ENCODE assay signal across 7 cellular contexts in genomic region chr15:48962662-48963523, GRCh38. TPM values are rescaled to one million over a fixed set of nuclear protein-coding genes. Genes with fewer than 3 reads are reported as not detected.
DNase-seq lines count a peak whose midpoint lies in the region; ATAC-seq and TF ChIP-seq lines count a peak whose summit lies in the region.

No MANE protein-coding gene starts in this region.

- peak overlapping the region; percentile 69 for H3K4me3 ChIP-seq in choroid plexus epithelial cell (ENCODE audit: low read depth, low read length)
- peak overlapping the region; percentile 32 to 46 (median 45) for H3K4me3 ChIP-seq in right lobe of liver

- H3K27ac ChIP-seq in right lobe of liver = no peak overlapping the region

- TF ChIP-seq POLR2A in right lobe of liver (IDR thresholded peaks at IDR 0.05) = no peak

- in situ Hi-C loops in GM13976 (cut with MboI; ENCODE audit: low sequenced_read_pairs, unreplicated experiment) = loop anchor here (25.0 kb wide), 1 partner anchor 601 kb away; no protein-coding TSS in a partner anchor

- ATAC-seq in right lobe of liver (peak; percentile 86 to 93 (median 90)), HG03097 (IDR thresholded peaks at IDR 0.05; ENCODE audit: low FRiP score, unreplicated experiment) (no peak)

- H3K4me1 ChIP-seq in right lobe of liver = peaks cover 0 to 13% (median 4%) of the 10 kb centered on the region in 4 donors

- H3K36me3 ChIP-seq in right lobe of liver = no peaks in the 10 kb centered on the region

- H3K27me3 ChIP-seq in right lobe of liver = peaks cover 0 to 8% of the 10 kb centered on the region in 2 donors

- DNase-seq in GM13976 (ENCODE audit: low spot score) (peak; percentile 32), NCI-H526 treated with DMSO at 0.1 percent for 48 hours (lab: John Stamatoyannopoulos, UW) (peak; percentile 37), choroid plexus epithelial cell (ENCODE audit: low read depth) (peak; percentile 64), right lobe of liver (peak; percentile 50 to 65 (median 61)), superior temporal gyrus (ENCODE audit: extremely low spot score) (peak; percentile 50), cerebellar nuclear complex (lab: John Stamatoyannopoulos, UW) (no peak)

- WGBS in right lobe of liver (ENCODE audit: insufficient coverage, low coverage, low lambda C conversion rate, missing lambda C conversion rate) = 0% methylated on average over 18 of the region's 54 CpGs

- intact Hi-C loops in right lobe of liver (cut with DNase I) = no loop called here

- TF ChIP-seq CTCF in GM13976 (IDR thresholded peaks at IDR 0.05; ENCODE audit: borderline replicate concordance, control extremely low read depth, extremely low read depth, insufficient read depth, missing control alignments) (no peak), choroid plexus epithelial cell (conservative IDR thresholded peaks at IDR 0.05; ENCODE audit: low read depth, low read length) (no peak), right lobe of liver (IDR thresholded peaks at IDR 0.05) (no peak)

- no peaks in the 10 kb centered on the region for H3K9me3 ChIP-seq in right lobe of liver

RNA-seq across cellular contexts. Expression of gene SHC4, which starts 0.8 kb away (rescaled TPM):
- under 1 TPM in 3 of 6 experiments, not detected in 3; 0.04 to 0.87 (median 0.04) TPM for total RNA-seq in right lobe of liver

Comparison
In these comparisons a context has a peak if more than half of its experiments do, and no peak if none do; other contexts are left out.
1. DNase-seq: peak in GM13976 (single experiment), NCI-H526 treated with DMSO at 0.1 percent for 48 hours (single experiment), choroid plexus epithelial cell (single experiment), right lobe of liver (3 of 3) and superior temporal gyrus (single experiment); none in cerebellar nuclear complex (0 of 2).